Comparison of ENCODE assay signal across 8 cellular contexts in genomic region chr3:22537560-22537959, GRCh38.
"Had no signal": no experiment of that assay in that cellular context is flagged by ENCODE, and none has a peak within 500 bp of the region (broad histone marks: within the 10 kb centered on the region; RNA-seq: fewer than 3 reads in every experiment).

No MANE protein-coding gene starts in this region.

- H3K36me3 ChIP-seq: HAP-1 had no signal

- H3K36me3 Mint-ChIP-seq: IgD-negative memory B cell had no signal

- H3K27me3 Mint-ChIP-seq: IgD-negative memory B cell had no signal

- H3K4me3 Mint-ChIP-seq: HFFc6, IgD-negative memory B cell had no signal

- H3K27ac ChIP-seq: HL-60 had no signal

- H3K4me3 ChIP-seq: HAP-1, K562 had no signal

- H3K27ac Mint-ChIP-seq: HFFc6, IgD-negative memory B cell had no signal

- H3K4me1 ChIP-seq: HAP-1 had no signal

- H3K9me3 ChIP-seq: HAP-1 had no signal

- H3K4me1 Mint-ChIP-seq: IgD-negative memory B cell had no signal

- DNase-seq: GOT3, H7, HFFc6, KG1 had no signal

- H3K9me3 Mint-ChIP-seq: IgD-negative memory B cell had no signal
